19 cellular contexts compared by ENCODE assay signal in genomic region chr11:131537729-131538128, GRCh38.
"Had no signal": no experiment of that assay in that cellular context is flagged by ENCODE, and none has a peak within 500 bp of the region (broad histone marks: within the 10 kb centered on the region; RNA-seq: fewer than 3 reads in every experiment).

No MANE protein-coding gene starts in this region.

- H3K79me2 ChIP-seq: hepatocyte had no signal

- H3K4me1 ChIP-seq: colonic mucosa, foreskin keratinocyte, right atrium auricular region, transverse colon had no signal

- H3K36me3 Mint-ChIP-seq: naive thymus-derived CD4-positive, alpha-beta T cell had no signal

- ATAC-seq: foreskin keratinocyte; left lobe of liver; naive thymus-derived CD4-positive, alpha-beta T cell; stimulated activated naive CD8-positive, alpha-beta T cell treated with anti-CD3 and anti-CD28 coated beads, Interleukin-15, Interleukin-2, amounts not matched to agents 100 U/mL and 50 U/mL, for 24 hours had no signal

- H3K27ac Mint-ChIP-seq: endodermal cell; naive thymus-derived CD4-positive, alpha-beta T cell; nephron progenitor cell had no signal

- H3K4me3 ChIP-seq: colonic mucosa, hepatocyte, right atrium auricular region, smooth muscle cell, thoracic aorta, transverse colon had no signal

- H3K27ac ChIP-seq: colonic mucosa, foreskin keratinocyte, hepatocyte, right atrium auricular region, thoracic aorta, transverse colon had no signal

- H2AFZ ChIP-seq: hepatocyte had no signal

- H3K36me3 ChIP-seq: colonic mucosa, right atrium auricular region, thoracic aorta, transverse colon had no signal

- H3K4me3 Mint-ChIP-seq: endodermal cell; naive thymus-derived CD4-positive, alpha-beta T cell; nephron progenitor cell had no signal

- H3K4me1 Mint-ChIP-seq: naive thymus-derived CD4-positive, alpha-beta T cell had no signal

- H3K9me3 ChIP-seq: colonic mucosa, thoracic aorta, transverse colon had no signal

- DNase-seq: cerebellar nuclear complex; colonic mucosa; dermis blood vessel endothelial cell; effector CD4-positive, alpha-beta T cell; endodermal cell; erythroblast; foreskin keratinocyte; mammary epithelial cell; naive thymus-derived CD4-positive, alpha-beta T cell; nephron progenitor cell; posterior cingulate gyrus; stimulated activated CD4-positive, alpha-beta T cell treated with anti-CD3 and anti-CD28 coated beads, Interleukin-2, amount 100 ng/mL, for 48 hours; stimulated activated naive CD8-positive, alpha-beta T cell treated with anti-CD3 and anti-CD28 coated beads, Interleukin-15, Interleukin-2, amounts not matched to agents 100 U/mL and 50 U/mL, for 24 hours; transverse colon had no signal

- H3K27me3 ChIP-seq: colonic mucosa, foreskin keratinocyte, right atrium auricular region, transverse colon had no signal

- H3K4me2 ChIP-seq: hepatocyte, smooth muscle cell had no signal
